14 cellular contexts compared by ENCODE assay signal in genomic region chr4:1338752-1339414, GRCh38.
"Had no signal": no experiment of that assay in that cellular context is flagged by ENCODE, and none has a peak within 500 bp of the region (broad histone marks: within the 10 kb centered on the region; RNA-seq: fewer than 3 reads in every experiment).

No MANE protein-coding gene starts in this region.

- DNase-seq: activated CD4-positive, CD25-positive, alpha-beta regulatory T cell treated with anti-CD3 and anti-CD28 coated beads, Interleukin-2, amount 50 U/mL, for 72 hours; activated CD8-positive, alpha-beta memory T cell treated with anti-CD3 and anti-CD28 coated beads, Interleukin-2, amount 50 U/mL, for 48 hours; activated CD8-positive, alpha-beta T cell treated with anti-CD3 and anti-CD28 coated beads for 36 hours; colonic mucosa; effector CD4-positive, alpha-beta T cell; left ventricle myocardium superior; mesendoderm; retina; stimulated activated CD4-positive, alpha-beta T cell treated with anti-CD3 and anti-CD28 coated beads, Interleukin-15, amount 100 ng/mL, for 24 hours; stimulated activated CD4-positive, alpha-beta T cell treated with anti-CD3 and anti-CD28 coated beads, Interleukin-4, amount 100 ng/mL, for 24 hours had no signal

- H3K9ac ChIP-seq: parathyroid adenoma had no signal

- H2AFZ ChIP-seq: parathyroid adenoma had no signal

- H3K9me3 ChIP-seq: colonic mucosa, gastroesophageal sphincter had no signal

- H3K27ac ChIP-seq: cardiac muscle cell, colonic mucosa, gastroesophageal sphincter, parathyroid adenoma had no signal

- H3K9me3 Mint-ChIP-seq: activated CD8-positive, alpha-beta T cell treated with anti-CD3 and anti-CD28 coated beads for 36 hours; neural crest cell had no signal

- H3K4me3 Mint-ChIP-seq: activated CD8-positive, alpha-beta T cell treated with anti-CD3 and anti-CD28 coated beads for 36 hours; neural crest cell had no signal

- H3K4me3 ChIP-seq: cardiac muscle cell, colonic mucosa, gastroesophageal sphincter had no signal

- H3K27me3 ChIP-seq: cardiac muscle cell, colonic mucosa, gastroesophageal sphincter had no signal

- ATAC-seq: activated CD8-positive, alpha-beta T cell treated with anti-CD3 and anti-CD28 coated beads for 36 hours; gastroesophageal sphincter; left ventricle myocardium superior had no signal

- H3K4me1 ChIP-seq: colonic mucosa, gastroesophageal sphincter, parathyroid adenoma had no signal

- H3K27me3 Mint-ChIP-seq: activated CD8-positive, alpha-beta T cell treated with anti-CD3 and anti-CD28 coated beads for 36 hours had no signal

- H3K79me2 ChIP-seq: parathyroid adenoma had no signal
